ENCODE assay signal across 14 cellular contexts in the genomic region with DNA sequence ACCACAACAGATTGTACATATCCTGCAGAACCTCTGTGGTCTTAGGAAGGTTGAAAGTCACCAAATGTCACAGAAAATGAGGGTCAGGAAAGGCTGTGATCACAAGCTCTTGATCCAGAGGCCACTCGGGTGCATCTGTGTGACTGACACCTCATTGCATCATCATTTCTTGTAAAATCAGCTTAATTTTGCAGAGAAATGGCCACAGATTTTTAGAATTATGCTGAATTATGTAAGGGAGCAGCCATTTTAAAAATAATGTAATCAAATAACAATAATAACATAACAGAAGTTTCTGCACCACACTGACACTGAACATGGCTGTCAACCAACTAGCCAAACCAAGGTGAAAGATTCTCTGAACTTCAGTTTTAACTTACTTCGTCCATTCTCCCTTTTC. TPM values are rescaled to one million over a fixed set of nuclear protein-coding genes. Genes with fewer than 3 reads are reported as not detected.
DNase-seq lines count a peak whose midpoint lies in the region; ATAC-seq and TF ChIP-seq lines count a peak whose summit lies in the region.
"Had no signal": no experiment of that assay in that cellular context is flagged by ENCODE, and none has a peak within 500 bp of the region (broad histone marks: within the 10 kb centered on the region; RNA-seq: fewer than 3 reads in every experiment).

No MANE protein-coding gene starts in this region.

- H2AFZ ChIP-seq in SK-N-SH (ENCODE audit: low read depth): no peak overlapping the region
- H2AFZ ChIP-seq in GM23338: no peak overlapping the region

- H3K79me2 ChIP-seq in SK-N-SH (ENCODE audit: insufficient read depth) (peaks cover 88% of the 10 kb centered on the region), GM23338 (replicated peaks; ENCODE audit: insufficient read depth) (peaks cover 16% of the 10 kb centered on the region)

- TF ChIP-seq RAD21 in SK-N-SH (IDR thresholded peaks at IDR 0.05; ENCODE audit: low read length): no peak

- CTCF ChIA-PET in SK-N-SH (lab: Yijun Ruan, JAX): interaction anchor here (1.1 to 1.2 kb wide), 3 partner anchors 31 to 84 kb away, joined by 3 read pairs; no protein-coding TSS in a partner anchor

- H3K4me1 ChIP-seq in SK-N-SH (ENCODE audit: control insufficient read depth in 1 of 2, insufficient read depth in 2 of 2, low read depth in 1 of 2, low read length in 1 of 2) (peaks cover 4 to 43% of the 10 kb centered on the region in 2 experiments; a peak in 3 of 4 replicates), GM23338 (ENCODE audit: insufficient read depth) (peaks cover 16% of the 10 kb centered on the region)

- H3K9me2 ChIP-seq in SK-N-SH (no peaks in the 10 kb centered on the region), GM23338 (ENCODE audit: insufficient read depth) (no peaks in the 10 kb centered on the region)

- TF ChIP-seq CTCF in SK-N-SH (IDR thresholded peaks at IDR 0.05) (no peak), GM23338 (conservative IDR thresholded peaks at IDR 0.05; ENCODE audit: low read depth in 2 of 2) (no peak)

- H3F3A ChIP-seq in SK-N-SH (replicated peaks; ENCODE audit: insufficient read depth): peaks cover 26% of the 10 kb centered on the region
- H3F3A ChIP-seq in GM23338 (replicated peaks; ENCODE audit: low read depth): peaks cover 5% of the 10 kb centered on the region; the same call in 1 of the 2 replicates

- H3K4me3 Mint-ChIP-seq in GM23338: no peak overlapping the region
- H3K4me3 Mint-ChIP-seq in activated naive CD8-positive, alpha-beta T cell treated with anti-CD3 and anti-CD28 coated beads, Interleukin-2, amount 50 U/mL, for 24 hours: peak overlapping the region; percentile 37
- H3K4me3 Mint-ChIP-seq in natural killer cell treated with Interleukin-12 subunit alpha and Interleukin-12 subunit beta and Interleukin-15 and Interleukin-18, amount 100 ng/mL, for 72 hours: peak overlapping the region; percentile 74

- H3K27me3 Mint-ChIP-seq in GM23338 (ENCODE audit: insufficient read depth, low read depth, poor library complexity): peaks cover 19% of the 10 kb centered on the region
- H3K27me3 Mint-ChIP-seq in activated naive CD8-positive, alpha-beta T cell treated with anti-CD3 and anti-CD28 coated beads, Interleukin-2, amount 50 U/mL, for 24 hours: no peaks in the 10 kb centered on the region
- H3K27me3 Mint-ChIP-seq in natural killer cell treated with Interleukin-12 subunit alpha and Interleukin-12 subunit beta and Interleukin-15 and Interleukin-18, amount 100 ng/mL, for 72 hours: no peaks in the 10 kb centered on the region

- H3K4me2 ChIP-seq in SK-N-SH (peak overlapping the region; percentile 92; the same call in 1 of the 2 replicates), GM23338 (no peak overlapping the region)

- H4K20me1 ChIP-seq in SK-N-SH (ENCODE audit: insufficient read depth) (peaks cover 68% of the 10 kb centered on the region), GM23338 (replicated peaks; ENCODE audit: insufficient read depth) (no peaks in the 10 kb centered on the region)

- H3K27me3 ChIP-seq in SK-N-SH (ENCODE audit: insufficient read depth) (no peaks in the 10 kb centered on the region), GM23338 (ENCODE audit: insufficient read depth) (peaks cover 9% of the 10 kb centered on the region)
- H3K27me3 ChIP-seq: ascending aorta had no signal

- ATAC-seq in SK-N-SH treated with all-trans-retinoic acid at 6 μM for 48 hours (no peak), GM23338 (no peak), HG03469 (IDR thresholded peaks at IDR 0.05; ENCODE audit: unreplicated experiment) (no peak)
- no peak for ATAC-seq in activated naive CD8-positive, alpha-beta T cell treated with anti-CD3 and anti-CD28 coated beads, Interleukin-2, amount 50 U/mL, for 24 hours
- no peak for ATAC-seq in natural killer cell treated with Interleukin-12 subunit alpha and Interleukin-12 subunit beta and Interleukin-15 and Interleukin-18, amount 100 ng/mL, for 72 hours
- ATAC-seq: activated CD4-positive, CD25-positive, alpha-beta regulatory T cell treated with anti-CD3 and anti-CD28 coated beads, Interleukin-2, amount 50 U/mL, for 24 hours had no signal

- no peak for TF ChIP-seq EP300 in SK-N-SH (IDR thresholded peaks at IDR 0.05; ENCODE audit: borderline replicate concordance in 1 of 2, low read depth in 1 of 2, low read length in 1 of 2)

- no peaks in the 10 kb centered on the region for H3K9me3 Mint-ChIP-seq in GM23338
- no peaks in the 10 kb centered on the region for H3K9me3 Mint-ChIP-seq in activated naive CD8-positive, alpha-beta T cell treated with anti-CD3 and anti-CD28 coated beads, Interleukin-2, amount 50 U/mL, for 24 hours
- no peaks in the 10 kb centered on the region for H3K9me3 Mint-ChIP-seq in natural killer cell treated with Interleukin-12 subunit alpha and Interleukin-12 subunit beta and Interleukin-15 and Interleukin-18, amount 100 ng/mL, for 72 hours

- no peaks in the 10 kb centered on the region; the same call in 2 of the 3 replicates for H3K36me3 Mint-ChIP-seq in GM23338 (ENCODE audit: low read depth)
- H3K36me3 Mint-ChIP-seq in activated naive CD8-positive, alpha-beta T cell treated with anti-CD3 and anti-CD28 coated beads, Interleukin-2, amount 50 U/mL, for 24 hours (ENCODE audit: low read depth): peaks cover 55% of the 10 kb centered on the region
- H3K36me3 Mint-ChIP-seq in natural killer cell treated with Interleukin-12 subunit alpha and Interleukin-12 subunit beta and Interleukin-15 and Interleukin-18, amount 100 ng/mL, for 72 hours: peaks cover 24% of the 10 kb centered on the region

- DNase-seq in SK-N-SH (no peak), GM23338 (ENCODE audit: low spot score) (no peak), Kasumi-1 (lab: John Stamatoyannopoulos, UW) (no peak), CD1c-positive myeloid dendritic cell (ENCODE audit: extremely low spot score) (no peak)
- no peak for DNase-seq in activated naive CD8-positive, alpha-beta T cell treated with anti-CD3 and anti-CD28 coated beads, Interleukin-2, amount 50 U/mL, for 24 hours
- no peak for DNase-seq in natural killer cell treated with Interleukin-12 subunit alpha and Interleukin-12 subunit beta and Interleukin-15 and Interleukin-18, amount 100 ng/mL, for 72 hours (ENCODE audit: low spot score)
- DNase-seq: 8988T, DMS79 had no signal

- H3K4me3 ChIP-seq in SK-N-SH (ENCODE audit: low read depth in 2 of 2, low read length in 1 of 2) (no peak overlapping the region), GM23338 (no peak overlapping the region)
- H3K4me3 ChIP-seq: ascending aorta had no signal

- peaks cover 32% of the 10 kb centered on the region for H3K4me1 Mint-ChIP-seq in GM23338
- H3K4me1 Mint-ChIP-seq in activated naive CD8-positive, alpha-beta T cell treated with anti-CD3 and anti-CD28 coated beads, Interleukin-2, amount 50 U/mL, for 24 hours: peaks cover 72% of the 10 kb centered on the region
- H3K4me1 Mint-ChIP-seq in natural killer cell treated with Interleukin-12 subunit alpha and Interleukin-12 subunit beta and Interleukin-15 and Interleukin-18, amount 100 ng/mL, for 72 hours (ENCODE audit: low read depth in 2 of 2): peaks cover 63 to 71% of the 10 kb centered on the region in 2 donors

- WGBS in SK-N-SH (ENCODE audit: low lambda C conversion rate): 71% methylated on average over 2 of the region's 2 CpGs

- H3K27ac Mint-ChIP-seq in GM23338: 0 out of 2 replicates have a peak overlapping the region, but pooled peaks have one; percentile 7
- H3K27ac Mint-ChIP-seq in activated naive CD8-positive, alpha-beta T cell treated with anti-CD3 and anti-CD28 coated beads, Interleukin-2, amount 50 U/mL, for 24 hours: peak overlapping the region; percentile 73
- peak overlapping the region; percentile 84 to 93 for H3K27ac Mint-ChIP-seq in natural killer cell treated with Interleukin-12 subunit alpha and Interleukin-12 subunit beta and Interleukin-15 and Interleukin-18, amount 100 ng/mL, for 72 hours

- no peak overlapping the region for H3K9ac ChIP-seq in SK-N-SH

- H3K36me3 ChIP-seq in SK-N-SH (replicated peaks in 1 of 2; ENCODE audit: control insufficient read depth in 1 of 2, insufficient read depth in 2 of 2, low read length in 1 of 2) (peaks cover 3 to 57% of the 10 kb centered on the region in 2 experiments), GM23338 (ENCODE audit: insufficient read depth) (no peaks in the 10 kb centered on the region)
- H3K36me3 ChIP-seq: ascending aorta had no signal

- no peak overlapping the region; a peak in 1 of 4 replicates for H3K27ac ChIP-seq in SK-N-SH (ENCODE audit: low read depth in 2 of 2, low read length in 1 of 2)
- no peak overlapping the region for H3K27ac ChIP-seq in GM23338 (ENCODE audit: low read depth)
- H3K27ac ChIP-seq: ascending aorta, RWPE1 had no signal

- no peaks in the 10 kb centered on the region for H3K9me3 ChIP-seq in SK-N-SH
- H3K9me3 ChIP-seq: ascending aorta had no signal

- POLR2A ChIA-PET in SK-N-SH (lab: Yijun Ruan, JAX): interaction anchor here (0.6 kb wide), 1 partner anchor 397 kb away, joined by 3 read pairs; no protein-coding TSS in a partner anchor

TF ChIP-seq in SK-N-SH, 30 proteins besides CTCF, POLR2A, EP300 and RAD21:
- TF ChIP-seq NRF1 (IDR thresholded peaks at IDR 0.05; ENCODE audit: low read depth, low read length): no peak
- no peak for TF ChIP-seq RXRA (IDR thresholded peaks at IDR 0.05; ENCODE audit: borderline replicate concordance, low read depth)

TF ChIP-seq in SK-N-SH treated with all-trans-retinoic acid at 6 μM for 48 hours, 23 proteins besides CTCF, POLR2A, EP300 and RAD21:
- TF ChIP-seq ZNF70 (CRISPR knock-in tag; IDR thresholded peaks at IDR 0.05): no peak
TF ChIP-seq in SK-N-SH treated with all-trans-retinoic acid at 6 μM for 48 hours: peak in this region for 0.

RNA-seq across cellular contexts. Expression of gene PRNP, which starts 3.0 kb away (rescaled TPM):
- polyA plus RNA-seq in SK-N-SH (2012; rRNA removed) (558 and 669 TPM in 2 replicates), GM23338 (2016; fragmentation: Nextera tagmentation; extraction: Ambion mirVana) (10.3 and 13.0 TPM in 2 replicates)
- 311 and 514 TPM in 2 replicates for polyA plus RNA-seq in SK-N-SH (2012; cell fraction: cytosol; rRNA removed)
- 151 and 328 TPM in 2 replicates for polyA plus RNA-seq in SK-N-SH (2012; cell fraction: nucleus; rRNA removed)
- total RNA-seq in GM23338 (2014; rRNA removed; shearing (Covaris generic)): 17.9 and 18.3 TPM in 2 replicates
- 10 to 100 TPM; 51.2 to 63.1 TPM for total RNA-seq in natural killer cell treated with Interleukin-12 subunit alpha and Interleukin-12 subunit beta and Interleukin-15 and Interleukin-18, amount 100 ng/mL, for 72 hours

RNA-seq across cellular contexts. Expression of gene PRND, which starts 32.5 kb away (rescaled TPM):
- polyA plus RNA-seq in SK-N-SH (2012; rRNA removed) (0.02 TPM in 1 of 2 replicates, not detected in the other), GM23338 (2016; fragmentation: Nextera tagmentation; extraction: Ambion mirVana) (0.09 TPM in 1 of 2 replicates, not detected in the other)
- polyA plus RNA-seq in SK-N-SH (2012; cell fraction: cytosol; rRNA removed): 0.01 and 0.03 TPM in 2 replicates
- polyA plus RNA-seq in SK-N-SH (2012; cell fraction: nucleus; rRNA removed): 0.01 TPM in 1 of 2 replicates, not detected in the other
- total RNA-seq in GM23338 (2014; rRNA removed; shearing (Covaris generic)): 0.10 TPM in 1 of 2 replicates, not detected in the other
- total RNA-seq in natural killer cell treated with Interleukin-12 subunit alpha and Interleukin-12 subunit beta and Interleukin-15 and Interleukin-18, amount 100 ng/mL, for 72 hours: not detected
- total RNA-seq: ascending aorta had no signal
- polyA plus RNA-seq: endothelial cell of umbilical vein had no signal

Comparison
In these comparisons a context has a peak if more than half of its experiments do, and no peak if none do; other contexts are left out.
1. H3K27ac Mint-ChIP-seq: peak in every context shown above with its lines; median percentile 88 in natural killer cell treated with Interleukin-12 subunit alpha and Interleukin-12 subunit beta and Interleukin-15 and Interleukin-18, amount 100 ng/mL, for 72 hours; 73 in activated naive CD8-positive, alpha-beta T cell treated with anti-CD3 and anti-CD28 coated beads, Interleukin-2, amount 50 U/mL, for 24 hours; 7 in GM23338.